In genomic region chr20:10096790-10097189, GRCh38 we compare ENCODE assay signal across 35 cellular contexts.
"Had no signal": no experiment of that assay in that cellular context is flagged by ENCODE, and none has a peak within 500 bp of the region (broad histone marks: within the 10 kb centered on the region; RNA-seq: fewer than 3 reads in every experiment).

No MANE protein-coding gene starts in this region.

- H3K4me3 ChIP-seq: MG63 had no signal

- H3K27me3 ChIP-seq: MG63 had no signal

- H3K9me3 ChIP-seq: MG63 had no signal

- DNase-seq: Kasumi-1, MG63, MM.1S, MV-4-11, NCI-H1048, NCI-H1092, NCI-H1092 treated with DMSO at 0.1 percent for 48 hours, NCI-H1105, NCI-H1105 treated with DMSO at 0.1 percent for 48 hours, NCI-H1417, NCI-H1417 treated with DMSO at 0.1 percent for 48 hours, NCI-H1436, NCI-H1436 treated with DMSO at 0.1 percent for 48 hours, NCI-H146, NCI-H1694, NCI-H1694 treated with DMSO at 0.1 percent for 48 hours, NCI-H187, NCI-H187 treated with DMSO at 0.1 percent for 48 hours, NCI-H1930, NCI-H2029, NCI-H2029 treated with DMSO at 0.1 percent for 48 hours, NCI-H2081, NCI-H2081 treated with DMSO at 0.1 percent for 48 hours, NCI-H2107, NCI-H2171, NCI-H2171 treated with DMSO at 0.1 percent for 48 hours, NCI-H2227 treated with DMSO at 0.1 percent for 48 hours, NCI-H226, NCI-H345, NCI-H446, NCI-H446 treated with DMSO at 0.1 percent for 48 hours, NCI-H510A, NCI-H510A treated with DMSO at 0.1 percent for 48 hours, NCI-H524, NCI-H524 treated with DMSO at 0.1 percent for 48 hours had no signal

- H3K36me3 ChIP-seq: MG63 had no signal
